Comparison of ENCODE assay signal across 1 cellular context in the genomic region with DNA sequence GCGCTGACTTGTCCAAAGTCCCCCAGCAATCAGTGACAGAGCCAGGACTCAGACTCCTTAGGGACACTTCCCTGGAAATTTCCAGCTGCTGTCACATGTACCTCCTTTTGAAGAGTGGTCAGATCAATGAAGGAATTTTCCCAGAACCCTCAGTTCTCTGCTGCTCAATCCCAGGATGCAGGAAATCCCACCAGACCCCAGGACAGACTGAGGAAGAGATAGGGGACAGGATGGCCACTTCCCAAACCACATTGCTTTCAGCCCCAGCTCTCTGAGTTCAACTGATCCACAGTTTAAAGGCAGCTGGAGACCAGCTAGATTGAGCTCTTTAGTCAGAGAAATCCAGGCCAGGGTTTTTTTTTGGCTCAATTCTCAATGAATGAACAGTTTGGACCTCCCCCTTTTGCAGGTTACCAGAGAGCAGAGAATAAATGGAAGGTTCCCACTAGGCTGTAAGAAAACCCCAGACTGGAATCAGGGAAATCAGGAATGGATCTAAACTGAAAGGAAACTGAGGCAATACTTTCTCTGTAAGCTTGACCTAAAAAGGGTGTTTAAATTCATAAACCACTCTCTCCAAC.
TF ChIP-seq lines count a peak whose summit lies in the region.

No MANE protein-coding gene starts in this region.

TF ChIP-seq in HEK293, 187 proteins besides CTCF, POLR2A, EP300 and RAD21 (continued from another document and continues in another):
- TF ChIP-seq ZBTB17 (tag by site-specific recombination; IDR thresholded peaks at IDR 0.05), result peak; percentile 51; the same call in 1 of the 2 replicates
- no peak for TF ChIP-seq ZNF292 (tag by site-specific recombination; IDR thresholded peaks at IDR 0.05; ENCODE audit: borderline replicate concordance, low read depth)
- TF ChIP-seq ZNF585B (tag by site-specific recombination; IDR thresholded peaks at IDR 0.05), result no peak
- TF ChIP-seq KLF8 (tag by site-specific recombination; IDR thresholded peaks at IDR 0.05), result 0 out of 2 replicates have a peak, but pooled peaks have one; percentile 49
- TF ChIP-seq, protein P1, sequence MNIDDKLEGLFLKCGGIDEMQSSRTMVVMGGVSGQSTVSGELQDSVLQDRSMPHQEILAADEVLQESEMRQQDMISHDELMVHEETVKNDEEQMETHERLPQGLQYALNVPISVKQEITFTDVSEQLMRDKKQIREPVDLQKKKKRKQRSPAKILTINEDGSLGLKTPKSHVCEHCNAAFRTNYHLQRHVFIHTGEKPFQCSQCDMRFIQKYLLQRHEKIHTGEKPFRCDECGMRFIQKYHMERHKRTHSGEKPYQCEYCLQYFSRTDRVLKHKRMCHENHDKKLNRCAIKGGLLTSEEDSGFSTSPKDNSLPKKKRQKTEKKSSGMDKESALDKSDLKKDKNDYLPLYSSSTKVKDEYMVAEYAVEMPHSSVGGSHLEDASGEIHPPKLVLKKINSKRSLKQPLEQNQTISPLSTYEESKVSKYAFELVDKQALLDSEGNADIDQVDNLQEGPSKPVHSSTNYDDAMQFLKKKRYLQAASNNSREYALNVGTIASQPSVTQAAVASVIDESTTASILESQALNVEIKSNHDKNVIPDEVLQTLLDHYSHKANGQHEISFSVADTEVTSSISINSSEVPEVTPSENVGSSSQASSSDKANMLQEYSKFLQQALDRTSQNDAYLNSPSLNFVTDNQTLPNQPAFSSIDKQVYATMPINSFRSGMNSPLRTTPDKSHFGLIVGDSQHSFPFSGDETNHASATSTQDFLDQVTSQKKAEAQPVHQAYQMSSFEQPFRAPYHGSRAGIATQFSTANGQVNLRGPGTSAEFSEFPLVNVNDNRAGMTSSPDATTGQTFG (tag by site-specific recombination; IDR thresholded peaks at IDR 0.05; ENCODE audit: borderline replicate concordance), result no peak; the same call in 1 of the 2 replicates
- TF ChIP-seq ZNF239 (tag by site-specific recombination; IDR thresholded peaks at IDR 0.05), result no peak
- TF ChIP-seq ZSCAN30 (tag by site-specific recombination; IDR thresholded peaks at IDR 0.05), result no peak
- no peak for TF ChIP-seq ZNF211 (tag by site-specific recombination; IDR thresholded peaks at IDR 0.05; ENCODE audit: low read depth)
- peak; percentile 64; the same call in 1 of the 2 replicates for TF ChIP-seq KLF16 (tag by site-specific recombination; IDR thresholded peaks at IDR 0.05)
- no peak for TF ChIP-seq ZBTB7A (tag by site-specific recombination; IDR thresholded peaks at IDR 0.05; ENCODE audit: low read depth)
- peak; percentile 40; the same call in 1 of the 2 replicates for TF ChIP-seq SP2 (tag by site-specific recombination; IDR thresholded peaks at IDR 0.05)
- peak; percentile 59; the same call in 1 of the 2 replicates for TF ChIP-seq ZFP69B (tag by site-specific recombination; IDR thresholded peaks at IDR 0.05)
- TF ChIP-seq ZNF76 (tag by site-specific recombination; IDR thresholded peaks at IDR 0.05; ENCODE audit: borderline replicate concordance, low read depth), result peak; percentile 65; the same call in 1 of the 2 replicates
- TF ChIP-seq, protein P2, sequence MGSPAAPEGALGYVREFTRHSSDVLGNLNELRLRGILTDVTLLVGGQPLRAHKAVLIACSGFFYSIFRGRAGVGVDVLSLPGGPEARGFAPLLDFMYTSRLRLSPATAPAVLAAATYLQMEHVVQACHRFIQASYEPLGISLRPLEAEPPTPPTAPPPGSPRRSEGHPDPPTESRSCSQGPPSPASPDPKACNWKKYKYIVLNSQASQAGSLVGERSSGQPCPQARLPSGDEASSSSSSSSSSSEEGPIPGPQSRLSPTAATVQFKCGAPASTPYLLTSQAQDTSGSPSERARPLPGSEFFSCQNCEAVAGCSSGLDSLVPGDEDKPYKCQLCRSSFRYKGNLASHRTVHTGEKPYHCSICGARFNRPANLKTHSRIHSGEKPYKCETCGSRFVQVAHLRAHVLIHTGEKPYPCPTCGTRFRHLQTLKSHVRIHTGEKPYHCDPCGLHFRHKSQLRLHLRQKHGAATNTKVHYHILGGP (tag by site-specific recombination; IDR thresholded peaks at IDR 0.05), result no peak
- TF ChIP-seq HOXA7 (CRISPR knock-in tag; IDR thresholded peaks at IDR 0.05; ENCODE audit: borderline replicate concordance), result no peak
- no peak for TF ChIP-seq ZNF596 (tag by site-specific recombination; IDR thresholded peaks at IDR 0.05)
- TF ChIP-seq, protein P3, sequence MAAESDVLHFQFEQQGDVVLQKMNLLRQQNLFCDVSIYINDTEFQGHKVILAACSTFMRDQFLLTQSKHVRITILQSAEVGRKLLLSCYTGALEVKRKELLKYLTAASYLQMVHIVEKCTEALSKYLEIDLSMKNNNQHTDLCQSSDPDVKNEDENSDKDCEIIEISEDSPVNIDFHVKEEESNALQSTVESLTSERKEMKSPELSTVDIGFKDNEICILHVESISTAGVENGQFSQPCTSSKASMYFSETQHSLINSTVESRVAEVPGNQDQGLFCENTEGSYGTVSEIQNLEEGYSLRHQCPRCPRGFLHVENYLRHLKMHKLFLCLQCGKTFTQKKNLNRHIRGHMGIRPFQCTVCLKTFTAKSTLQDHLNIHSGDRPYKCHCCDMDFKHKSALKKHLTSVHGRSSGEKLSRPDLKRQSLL (tag by site-specific recombination; IDR thresholded peaks at IDR 0.05), result no peak
- TF ChIP-seq ZNF785 (tag by site-specific recombination; IDR thresholded peaks at IDR 0.05), result no peak
- TF ChIP-seq ZBTB48 (tag by site-specific recombination; IDR thresholded peaks at IDR 0.05), result peak; percentile 75; the same call in 1 of the 2 replicates
- TF ChIP-seq, protein P4, sequence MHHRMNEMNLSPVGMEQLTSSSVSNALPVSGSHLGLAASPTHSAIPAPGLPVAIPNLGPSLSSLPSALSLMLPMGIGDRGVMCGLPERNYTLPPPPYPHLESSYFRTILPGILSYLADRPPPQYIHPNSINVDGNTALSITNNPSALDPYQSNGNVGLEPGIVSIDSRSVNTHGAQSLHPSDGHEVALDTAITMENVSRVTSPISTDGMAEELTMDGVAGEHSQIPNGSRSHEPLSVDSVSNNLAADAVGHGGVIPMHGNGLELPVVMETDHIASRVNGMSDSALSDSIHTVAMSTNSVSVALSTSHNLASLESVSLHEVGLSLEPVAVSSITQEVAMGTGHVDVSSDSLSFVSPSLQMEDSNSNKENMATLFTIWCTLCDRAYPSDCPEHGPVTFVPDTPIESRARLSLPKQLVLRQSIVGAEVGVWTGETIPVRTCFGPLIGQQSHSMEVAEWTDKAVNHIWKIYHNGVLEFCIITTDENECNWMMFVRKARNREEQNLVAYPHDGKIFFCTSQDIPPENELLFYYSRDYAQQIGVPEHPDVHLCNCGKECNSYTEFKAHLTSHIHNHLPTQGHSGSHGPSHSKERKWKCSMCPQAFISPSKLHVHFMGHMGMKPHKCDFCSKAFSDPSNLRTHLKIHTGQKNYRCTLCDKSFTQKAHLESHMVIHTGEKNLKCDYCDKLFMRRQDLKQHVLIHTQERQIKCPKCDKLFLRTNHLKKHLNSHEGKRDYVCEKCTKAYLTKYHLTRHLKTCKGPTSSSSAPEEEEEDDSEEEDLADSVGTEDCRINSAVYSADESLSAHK (tag by site-specific recombination; IDR thresholded peaks at IDR 0.05), result no peak
- TF ChIP-seq ZNF324 (tag by site-specific recombination; IDR thresholded peaks at IDR 0.05), result 0 out of 2 replicates have a peak, but pooled peaks have one; percentile 59
- TF ChIP-seq SP3 (tag by site-specific recombination; IDR thresholded peaks at IDR 0.05), result peak; percentile 64
- no peak for TF ChIP-seq ZNF302 (tag by site-specific recombination; IDR thresholded peaks at IDR 0.05; ENCODE audit: low read depth)
- TF ChIP-seq, protein P5, sequence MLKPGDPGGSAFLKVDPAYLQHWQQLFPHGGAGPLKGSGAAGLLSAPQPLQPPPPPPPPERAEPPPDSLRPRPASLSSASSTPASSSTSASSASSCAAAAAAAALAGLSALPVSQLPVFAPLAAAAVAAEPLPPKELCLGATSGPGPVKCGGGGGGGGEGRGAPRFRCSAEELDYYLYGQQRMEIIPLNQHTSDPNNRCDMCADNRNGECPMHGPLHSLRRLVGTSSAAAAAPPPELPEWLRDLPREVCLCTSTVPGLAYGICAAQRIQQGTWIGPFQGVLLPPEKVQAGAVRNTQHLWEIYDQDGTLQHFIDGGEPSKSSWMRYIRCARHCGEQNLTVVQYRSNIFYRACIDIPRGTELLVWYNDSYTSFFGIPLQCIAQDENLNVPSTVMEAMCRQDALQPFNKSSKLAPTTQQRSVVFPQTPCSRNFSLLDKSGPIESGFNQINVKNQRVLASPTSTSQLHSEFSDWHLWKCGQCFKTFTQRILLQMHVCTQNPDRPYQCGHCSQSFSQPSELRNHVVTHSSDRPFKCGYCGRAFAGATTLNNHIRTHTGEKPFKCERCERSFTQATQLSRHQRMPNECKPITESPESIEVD (tag by site-specific recombination; IDR thresholded peaks at IDR 0.05), result no peak
- TF ChIP-seq ZNF529 (tag by site-specific recombination; IDR thresholded peaks at IDR 0.05; ENCODE audit: insufficient replicate concordance), result no peak
- no peak for TF ChIP-seq ZNF132 (tag by site-specific recombination; IDR thresholded peaks at IDR 0.05; ENCODE audit: borderline replicate concordance)
- TF ChIP-seq SP7 (tag by site-specific recombination; IDR thresholded peaks at IDR 0.05), result peak; percentile 52
- no peak for TF ChIP-seq ZNF157 (tag by site-specific recombination; IDR thresholded peaks at IDR 0.05)
- TF ChIP-seq ZNF10 (tag by site-specific recombination; IDR thresholded peaks at IDR 0.05), result no peak
- 0 out of 2 replicates have a peak, but pooled peaks have one; percentile 33 for TF ChIP-seq ZXDB (tag by site-specific recombination; IDR thresholded peaks at IDR 0.05)
- TF ChIP-seq ZNF561 (tag by site-specific recombination; IDR thresholded peaks at IDR 0.05; ENCODE audit: borderline replicate concordance), result peak; percentile 59; the same call in 1 of the 2 replicates
- TF ChIP-seq, protein P6, sequence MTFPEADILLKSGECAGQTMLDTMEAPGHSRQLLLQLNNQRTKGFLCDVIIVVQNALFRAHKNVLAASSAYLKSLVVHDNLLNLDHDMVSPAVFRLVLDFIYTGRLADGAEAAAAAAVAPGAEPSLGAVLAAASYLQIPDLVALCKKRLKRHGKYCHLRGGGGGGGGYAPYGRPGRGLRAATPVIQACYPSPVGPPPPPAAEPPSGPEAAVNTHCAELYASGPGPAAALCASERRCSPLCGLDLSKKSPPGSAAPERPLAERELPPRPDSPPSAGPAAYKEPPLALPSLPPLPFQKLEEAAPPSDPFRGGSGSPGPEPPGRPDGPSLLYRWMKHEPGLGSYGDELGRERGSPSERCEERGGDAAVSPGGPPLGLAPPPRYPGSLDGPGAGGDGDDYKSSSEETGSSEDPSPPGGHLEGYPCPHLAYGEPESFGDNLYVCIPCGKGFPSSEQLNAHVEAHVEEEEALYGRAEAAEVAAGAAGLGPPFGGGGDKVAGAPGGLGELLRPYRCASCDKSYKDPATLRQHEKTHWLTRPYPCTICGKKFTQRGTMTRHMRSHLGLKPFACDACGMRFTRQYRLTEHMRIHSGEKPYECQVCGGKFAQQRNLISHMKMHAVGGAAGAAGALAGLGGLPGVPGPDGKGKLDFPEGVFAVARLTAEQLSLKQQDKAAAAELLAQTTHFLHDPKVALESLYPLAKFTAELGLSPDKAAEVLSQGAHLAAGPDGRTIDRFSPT (tag by site-specific recombination; IDR thresholded peaks at IDR 0.05), result no peak
- no peak for TF ChIP-seq SCRT1 (tag by site-specific recombination; IDR thresholded peaks at IDR 0.05; ENCODE audit: borderline replicate concordance)
- no peak for TF ChIP-seq ZNF521 (tag by site-specific recombination; IDR thresholded peaks at IDR 0.05)
- no peak for TF ChIP-seq ZNF707 (tag by site-specific recombination; IDR thresholded peaks at IDR 0.05)
- TF ChIP-seq, protein P7, sequence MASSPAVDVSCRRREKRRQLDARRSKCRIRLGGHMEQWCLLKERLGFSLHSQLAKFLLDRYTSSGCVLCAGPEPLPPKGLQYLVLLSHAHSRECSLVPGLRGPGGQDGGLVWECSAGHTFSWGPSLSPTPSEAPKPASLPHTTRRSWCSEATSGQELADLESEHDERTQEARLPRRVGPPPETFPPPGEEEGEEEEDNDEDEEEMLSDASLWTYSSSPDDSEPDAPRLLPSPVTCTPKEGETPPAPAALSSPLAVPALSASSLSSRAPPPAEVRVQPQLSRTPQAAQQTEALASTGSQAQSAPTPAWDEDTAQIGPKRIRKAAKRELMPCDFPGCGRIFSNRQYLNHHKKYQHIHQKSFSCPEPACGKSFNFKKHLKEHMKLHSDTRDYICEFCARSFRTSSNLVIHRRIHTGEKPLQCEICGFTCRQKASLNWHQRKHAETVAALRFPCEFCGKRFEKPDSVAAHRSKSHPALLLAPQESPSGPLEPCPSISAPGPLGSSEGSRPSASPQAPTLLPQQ (tag by site-specific recombination; IDR thresholded peaks at IDR 0.05), result peak; percentile 62; the same call in 1 of the 2 replicates
- TF ChIP-seq, protein P8, sequence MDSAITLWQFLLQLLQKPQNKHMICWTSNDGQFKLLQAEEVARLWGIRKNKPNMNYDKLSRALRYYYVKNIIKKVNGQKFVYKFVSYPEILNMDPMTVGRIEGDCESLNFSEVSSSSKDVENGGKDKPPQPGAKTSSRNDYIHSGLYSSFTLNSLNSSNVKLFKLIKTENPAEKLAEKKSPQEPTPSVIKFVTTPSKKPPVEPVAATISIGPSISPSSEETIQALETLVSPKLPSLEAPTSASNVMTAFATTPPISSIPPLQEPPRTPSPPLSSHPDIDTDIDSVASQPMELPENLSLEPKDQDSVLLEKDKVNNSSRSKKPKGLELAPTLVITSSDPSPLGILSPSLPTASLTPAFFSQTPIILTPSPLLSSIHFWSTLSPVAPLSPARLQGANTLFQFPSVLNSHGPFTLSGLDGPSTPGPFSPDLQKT (IDR thresholded peaks at IDR 0.05; ENCODE audit: borderline replicate concordance, low read depth, low read length), result no peak
- TF ChIP-seq SCRT2 (tag by site-specific recombination; IDR thresholded peaks at IDR 0.05), result no peak
- TF ChIP-seq, protein P9, sequence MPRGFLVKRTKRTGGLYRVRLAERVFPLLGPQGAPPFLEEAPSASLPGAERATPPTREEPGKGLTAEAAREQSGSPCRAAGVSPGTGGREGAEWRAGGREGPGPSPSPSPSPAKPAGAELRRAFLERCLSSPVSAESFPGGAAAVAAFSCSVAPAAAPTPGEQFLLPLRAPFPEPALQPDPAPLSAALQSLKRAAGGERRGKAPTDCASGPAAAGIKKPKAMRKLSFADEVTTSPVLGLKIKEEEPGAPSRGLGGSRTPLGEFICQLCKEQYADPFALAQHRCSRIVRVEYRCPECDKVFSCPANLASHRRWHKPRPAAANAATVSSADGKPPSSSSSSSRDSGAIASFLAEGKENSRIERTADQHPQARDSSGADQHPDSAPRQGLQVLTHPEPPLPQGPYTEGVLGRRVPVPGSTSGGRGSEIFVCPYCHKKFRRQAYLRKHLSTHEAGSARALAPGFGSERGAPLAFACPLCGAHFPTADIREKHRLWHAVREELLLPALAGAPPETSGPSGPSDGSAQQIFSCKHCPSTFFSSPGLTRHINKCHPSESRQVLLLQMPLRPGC (tag by site-specific recombination; IDR thresholded peaks at IDR 0.05), result no peak
- peak; percentile 26; the same call in 1 of the 2 replicates for TF ChIP-seq ZEB2 (tag by site-specific recombination; IDR thresholded peaks at IDR 0.05)
- no peak for TF ChIP-seq ZNF16 (tag by site-specific recombination; IDR thresholded peaks at IDR 0.05; ENCODE audit: low read depth)
- no peak for TF ChIP-seq EGR2 (tag by site-specific recombination; IDR thresholded peaks at IDR 0.05; ENCODE audit: low read depth)
- no peak for TF ChIP-seq YY2 (tag by site-specific recombination; IDR thresholded peaks at IDR 0.05)
- TF ChIP-seq ZNF391 (tag by site-specific recombination; IDR thresholded peaks at IDR 0.05; ENCODE audit: borderline replicate concordance, low read depth), result peak; percentile 34; the same call in 1 of the 2 replicates
